ENCODE assay signal across 1 cellular context in the genomic region with DNA sequence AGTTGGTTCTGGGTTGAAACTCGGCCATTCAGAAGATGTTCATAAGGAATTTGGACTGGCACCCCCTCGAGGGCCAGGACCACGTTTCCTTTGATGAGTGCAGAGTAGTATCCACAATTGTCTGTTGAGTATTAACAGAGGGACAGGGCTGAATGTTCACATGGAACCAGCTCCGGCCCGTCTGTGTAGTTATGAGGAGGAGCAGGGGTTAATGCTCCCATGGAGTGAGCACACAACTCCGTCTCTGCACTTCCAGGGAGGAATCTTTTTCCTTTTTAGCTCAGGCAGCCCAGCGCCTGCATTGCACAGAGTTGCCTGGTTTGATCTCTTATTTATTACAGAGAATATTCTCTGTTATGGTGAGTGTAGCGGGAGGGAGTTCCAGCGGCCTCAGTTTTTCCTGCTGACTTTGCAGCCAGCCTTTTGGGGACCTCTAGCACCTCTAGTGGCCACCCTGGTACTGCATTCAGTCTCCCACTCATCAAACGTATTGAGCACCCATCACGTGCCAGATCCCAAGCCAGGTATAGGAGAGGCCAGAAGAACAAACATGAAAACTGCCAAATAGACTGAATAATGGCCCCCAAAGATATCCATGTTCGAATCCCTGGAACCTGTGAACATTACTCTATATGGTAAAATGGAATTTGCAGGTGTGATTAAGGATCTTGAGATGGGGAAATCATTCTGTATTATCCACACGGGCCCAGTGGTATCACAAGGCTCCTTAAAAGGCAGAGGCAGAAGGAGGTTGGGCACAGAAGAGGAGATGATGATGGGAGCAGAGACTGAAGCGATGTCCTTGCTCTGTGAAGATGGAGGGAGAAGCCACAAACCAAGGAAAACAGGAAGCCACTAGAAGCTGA.
TF ChIP-seq lines count a peak whose summit lies in the region.

No MANE protein-coding gene starts in this region.

TF ChIP-seq in H1, 55 proteins besides CTCF, POLR2A, EP300 and RAD21:
- TF ChIP-seq, protein P1, sequence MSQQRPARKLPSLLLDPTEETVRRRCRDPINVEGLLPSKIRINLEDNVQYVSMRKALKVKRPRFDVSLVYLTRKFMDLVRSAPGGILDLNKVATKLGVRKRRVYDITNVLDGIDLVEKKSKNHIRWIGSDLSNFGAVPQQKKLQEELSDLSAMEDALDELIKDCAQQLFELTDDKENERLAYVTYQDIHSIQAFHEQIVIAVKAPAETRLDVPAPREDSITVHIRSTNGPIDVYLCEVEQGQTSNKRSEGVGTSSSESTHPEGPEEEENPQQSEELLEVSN (IDR thresholded peaks at IDR 0.05): peak; percentile 37; the same call in 1 of the 2 replicates
- TF ChIP-seq CBX5 (IDR thresholded peaks at IDR 0.05; ENCODE audit: low read depth, low read length) (no peak), RNF2 (IDR thresholded peaks at IDR 0.05; ENCODE audit: borderline replicate concordance, low read depth, low read length, missing control alignments, poor library complexity, severe bottlenecking) (no peak), SP2 (IDR thresholded peaks at IDR 0.05; ENCODE audit: low read length) (no peak), SAP30 (IDR thresholded peaks at IDR 0.05; ENCODE audit: insufficient read depth, insufficient replicate concordance, low read length) (no peak), HDAC2 (IDR thresholded peaks at IDR 0.05; ENCODE audit: borderline replicate concordance in 1 of 2, low read depth in 2 of 2, low read length in 2 of 2) (no peak), SP1 (IDR thresholded peaks at IDR 0.05; ENCODE audit: low read depth, low read length) (no peak), SIRT6 (IDR thresholded peaks at IDR 0.05; ENCODE audit: low read length) (no peak), TBP (IDR thresholded peaks at IDR 0.05; ENCODE audit: low read depth, low read length) (no peak), CBX8 (IDR thresholded peaks at IDR 0.05; ENCODE audit: borderline replicate concordance, low read depth, low read length) (no peak), NRF1 (IDR thresholded peaks at IDR 0.05; ENCODE audit: low read depth, low read length) (no peak), RBBP5 (IDR thresholded peaks at IDR 0.05; ENCODE audit: borderline replicate concordance, low read depth, low read length) (no peak), ASH2L (IDR thresholded peaks at IDR 0.05; ENCODE audit: low read length) (no peak), BRCA1 (IDR thresholded peaks at IDR 0.05; ENCODE audit: low read depth, low read length) (no peak), KDM5A (IDR thresholded peaks at IDR 0.05; ENCODE audit: low read length) (no peak), GABPA (IDR thresholded peaks at IDR 0.05; ENCODE audit: borderline replicate concordance, insufficient read depth, low read length) (no peak), CEBPB (IDR thresholded peaks at IDR 0.05; ENCODE audit: low read depth, low read length) (no peak), SIX5 (IDR thresholded peaks at IDR 0.05; ENCODE audit: low read depth, low read length) (no peak), KDM4A (IDR thresholded peaks at IDR 0.05; ENCODE audit: low read depth, low read length, severe bottlenecking) (no peak), TAF1 (IDR thresholded peaks at IDR 0.05; ENCODE audit: low read depth, low read length) (no peak), POU5F1 (IDR thresholded peaks at IDR 0.05; ENCODE audit: low read depth, low read length) (no peak), SIN3A (conservative IDR thresholded peaks at IDR 0.05 in 1 of 2, IDR thresholded peaks at IDR 0.05 in 1 of 2; ENCODE audit: low read depth in 1 of 2, low read length in 2 of 2) (no peak), KDM1A (IDR thresholded peaks at IDR 0.05; ENCODE audit: borderline replicate concordance, low read length) (no peak), NANOG (IDR thresholded peaks at IDR 0.05; ENCODE audit: insufficient read depth, low read depth, low read length, poor library complexity, severe bottlenecking) (no peak), CHD2 (IDR thresholded peaks at IDR 0.05; ENCODE audit: low read length) (no peak), FOSL1 (IDR thresholded peaks at IDR 0.05; ENCODE audit: insufficient read depth, low read depth, low read length) (no peak), SP4 (IDR thresholded peaks at IDR 0.05; ENCODE audit: low read length) (no peak), CREB1 (IDR thresholded peaks at IDR 0.05) (no peak), MAFK (IDR thresholded peaks at IDR 0.05; ENCODE audit: low read depth, low read length) (peak; percentile 92), POLR2AphosphoS5 (IDR thresholded peaks at IDR 0.05; ENCODE audit: low read depth, low read length) (no peak), HDAC6 (IDR thresholded peaks at IDR 0.05; ENCODE audit: low read depth, low read length) (no peak), PHF8 (conservative IDR thresholded peaks at IDR 0.05; ENCODE audit: low read depth, low read length) (no peak), SRF (IDR thresholded peaks at IDR 0.05; ENCODE audit: low read depth, low read length) (no peak)
- TF ChIP-seq, protein P2, sequence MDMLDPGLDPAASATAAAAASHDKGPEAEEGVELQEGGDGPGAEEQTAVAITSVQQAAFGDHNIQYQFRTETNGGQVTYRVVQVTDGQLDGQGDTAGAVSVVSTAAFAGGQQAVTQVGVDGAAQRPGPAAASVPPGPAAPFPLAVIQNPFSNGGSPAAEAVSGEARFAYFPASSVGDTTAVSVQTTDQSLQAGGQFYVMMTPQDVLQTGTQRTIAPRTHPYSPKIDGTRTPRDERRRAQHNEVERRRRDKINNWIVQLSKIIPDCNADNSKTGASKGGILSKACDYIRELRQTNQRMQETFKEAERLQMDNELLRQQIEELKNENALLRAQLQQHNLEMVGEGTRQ (IDR thresholded peaks at IDR 0.05; ENCODE audit: low read length): peak; percentile 82
- TF ChIP-seq, protein P3, sequence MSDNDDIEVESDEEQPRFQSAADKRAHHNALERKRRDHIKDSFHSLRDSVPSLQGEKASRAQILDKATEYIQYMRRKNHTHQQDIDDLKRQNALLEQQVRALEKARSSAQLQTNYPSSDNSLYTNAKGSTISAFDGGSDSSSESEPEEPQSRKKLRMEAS (IDR thresholded peaks at IDR 0.05): peak; percentile 59
- TF ChIP-seq, protein P4, sequence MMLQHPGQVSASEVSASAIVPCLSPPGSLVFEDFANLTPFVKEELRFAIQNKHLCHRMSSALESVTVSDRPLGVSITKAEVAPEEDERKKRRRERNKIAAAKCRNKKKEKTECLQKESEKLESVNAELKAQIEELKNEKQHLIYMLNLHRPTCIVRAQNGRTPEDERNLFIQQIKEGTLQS (IDR thresholded peaks at IDR 0.05; ENCODE audit: insufficient read depth, low read depth, low read length): peak; percentile 69
